In the genomic region with DNA sequence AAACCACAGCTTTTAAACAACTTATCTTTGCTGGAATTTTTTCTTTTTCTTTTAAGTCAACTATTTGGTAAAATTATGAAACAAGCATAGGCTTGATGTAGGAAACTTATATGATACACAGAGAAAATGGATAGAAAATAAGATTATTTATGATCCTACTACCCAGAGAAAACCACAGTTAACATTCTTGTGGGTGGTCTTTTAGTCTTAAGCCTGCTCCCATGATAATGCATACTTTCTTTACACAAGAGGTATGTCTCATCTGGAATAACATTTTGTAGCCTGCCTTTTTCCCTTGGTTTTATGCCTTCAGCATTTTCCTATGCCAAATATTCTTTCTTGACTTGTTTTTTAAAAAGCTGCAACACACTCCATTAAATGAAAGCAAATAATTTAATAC, we compare ENCODE assay signal across 2 cellular contexts.
TF ChIP-seq lines count a peak whose summit lies in the region.

No MANE protein-coding gene starts in this region.

TF ChIP-seq in SK-N-SH, 30 proteins besides CTCF, POLR2A, EP300 and RAD21 (continued from another document):
- TF ChIP-seq, protein P1, sequence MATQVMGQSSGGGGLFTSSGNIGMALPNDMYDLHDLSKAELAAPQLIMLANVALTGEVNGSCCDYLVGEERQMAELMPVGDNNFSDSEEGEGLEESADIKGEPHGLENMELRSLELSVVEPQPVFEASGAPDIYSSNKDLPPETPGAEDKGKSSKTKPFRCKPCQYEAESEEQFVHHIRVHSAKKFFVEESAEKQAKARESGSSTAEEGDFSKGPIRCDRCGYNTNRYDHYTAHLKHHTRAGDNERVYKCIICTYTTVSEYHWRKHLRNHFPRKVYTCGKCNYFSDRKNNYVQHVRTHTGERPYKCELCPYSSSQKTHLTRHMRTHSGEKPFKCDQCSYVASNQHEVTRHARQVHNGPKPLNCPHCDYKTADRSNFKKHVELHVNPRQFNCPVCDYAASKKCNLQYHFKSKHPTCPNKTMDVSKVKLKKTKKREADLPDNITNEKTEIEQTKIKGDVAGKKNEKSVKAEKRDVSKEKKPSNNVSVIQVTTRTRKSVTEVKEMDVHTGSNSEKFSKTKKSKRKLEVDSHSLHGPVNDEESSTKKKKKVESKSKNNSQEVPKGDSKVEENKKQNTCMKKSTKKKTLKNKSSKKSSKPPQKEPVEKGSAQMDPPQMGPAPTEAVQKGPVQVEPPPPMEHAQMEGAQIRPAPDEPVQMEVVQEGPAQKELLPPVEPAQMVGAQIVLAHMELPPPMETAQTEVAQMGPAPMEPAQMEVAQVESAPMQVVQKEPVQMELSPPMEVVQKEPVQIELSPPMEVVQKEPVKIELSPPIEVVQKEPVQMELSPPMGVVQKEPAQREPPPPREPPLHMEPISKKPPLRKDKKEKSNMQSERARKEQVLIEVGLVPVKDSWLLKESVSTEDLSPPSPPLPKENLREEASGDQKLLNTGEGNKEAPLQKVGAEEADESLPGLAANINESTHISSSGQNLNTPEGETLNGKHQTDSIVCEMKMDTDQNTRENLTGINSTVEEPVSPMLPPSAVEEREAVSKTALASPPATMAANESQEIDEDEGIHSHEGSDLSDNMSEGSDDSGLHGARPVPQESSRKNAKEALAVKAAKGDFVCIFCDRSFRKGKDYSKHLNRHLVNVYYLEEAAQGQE (IDR thresholded peaks at IDR 0.05; ENCODE audit: low read depth, low read length): no peak
- TF ChIP-seq, protein P2, sequence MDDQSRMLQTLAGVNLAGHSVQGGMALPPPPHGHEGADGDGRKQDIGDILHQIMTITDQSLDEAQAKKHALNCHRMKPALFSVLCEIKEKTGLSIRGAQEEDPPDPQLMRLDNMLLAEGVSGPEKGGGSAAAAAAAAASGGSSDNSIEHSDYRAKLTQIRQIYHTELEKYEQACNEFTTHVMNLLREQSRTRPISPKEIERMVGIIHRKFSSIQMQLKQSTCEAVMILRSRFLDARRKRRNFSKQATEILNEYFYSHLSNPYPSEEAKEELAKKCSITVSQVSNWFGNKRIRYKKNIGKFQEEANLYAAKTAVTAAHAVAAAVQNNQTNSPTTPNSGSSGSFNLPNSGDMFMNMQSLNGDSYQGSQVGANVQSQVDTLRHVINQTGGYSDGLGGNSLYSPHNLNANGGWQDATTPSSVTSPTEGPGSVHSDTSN (IDR thresholded peaks at IDR 0.05): no peak
- TF ChIP-seq SMC3 (IDR thresholded peaks at IDR 0.05; ENCODE audit: low read depth, low read length): no peak
- TF ChIP-seq NRF1 (IDR thresholded peaks at IDR 0.05; ENCODE audit: low read depth, low read length): no peak
TF ChIP-seq in SK-N-SH: peak in this region for 0.

TF ChIP-seq in SK-N-SH treated with all-trans-retinoic acid at 6 μM for 48 hours, 23 proteins besides CTCF, POLR2A, EP300 and RAD21 (continued from another document):
- TF ChIP-seq, protein P3, sequence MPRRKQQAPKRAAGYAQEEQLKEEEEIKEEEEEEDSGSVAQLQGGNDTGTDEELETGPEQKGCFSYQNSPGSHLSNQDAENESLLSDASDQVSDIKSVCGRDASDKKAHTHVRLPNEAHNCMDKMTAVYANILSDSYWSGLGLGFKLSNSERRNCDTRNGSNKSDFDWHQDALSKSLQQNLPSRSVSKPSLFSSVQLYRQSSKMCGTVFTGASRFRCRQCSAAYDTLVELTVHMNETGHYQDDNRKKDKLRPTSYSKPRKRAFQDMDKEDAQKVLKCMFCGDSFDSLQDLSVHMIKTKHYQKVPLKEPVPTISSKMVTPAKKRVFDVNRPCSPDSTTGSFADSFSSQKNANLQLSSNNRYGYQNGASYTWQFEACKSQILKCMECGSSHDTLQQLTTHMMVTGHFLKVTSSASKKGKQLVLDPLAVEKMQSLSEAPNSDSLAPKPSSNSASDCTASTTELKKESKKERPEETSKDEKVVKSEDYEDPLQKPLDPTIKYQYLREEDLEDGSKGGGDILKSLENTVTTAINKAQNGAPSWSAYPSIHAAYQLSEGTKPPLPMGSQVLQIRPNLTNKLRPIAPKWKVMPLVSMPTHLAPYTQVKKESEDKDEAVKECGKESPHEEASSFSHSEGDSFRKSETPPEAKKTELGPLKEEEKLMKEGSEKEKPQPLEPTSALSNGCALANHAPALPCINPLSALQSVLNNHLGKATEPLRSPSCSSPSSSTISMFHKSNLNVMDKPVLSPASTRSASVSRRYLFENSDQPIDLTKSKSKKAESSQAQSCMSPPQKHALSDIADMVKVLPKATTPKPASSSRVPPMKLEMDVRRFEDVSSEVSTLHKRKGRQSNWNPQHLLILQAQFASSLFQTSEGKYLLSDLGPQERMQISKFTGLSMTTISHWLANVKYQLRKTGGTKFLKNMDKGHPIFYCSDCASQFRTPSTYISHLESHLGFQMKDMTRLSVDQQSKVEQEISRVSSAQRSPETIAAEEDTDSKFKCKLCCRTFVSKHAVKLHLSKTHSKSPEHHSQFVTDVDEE (CRISPR knock-in tag; IDR thresholded peaks at IDR 0.05): no peak
- TF ChIP-seq TOX (CRISPR knock-in tag; IDR thresholded peaks at IDR 0.05; ENCODE audit: borderline replicate concordance) (no peak), ESRRG (CRISPR knock-in tag; IDR thresholded peaks at IDR 0.05) (no peak), ZC3H10 (CRISPR knock-in tag; IDR thresholded peaks at IDR 0.05) (no peak)
TF ChIP-seq in SK-N-SH treated with all-trans-retinoic acid at 6 μM for 48 hours: peak in this region for 0.
